ENCODE assay signal across 8 cellular contexts in genomic region chr4:87073570-87074470, GRCh38.
DNase-seq lines count a peak whose midpoint lies in the region; ATAC-seq and TF ChIP-seq lines count a peak whose summit lies in the region.

No MANE protein-coding gene starts in this region.

- H3K27ac ChIP-seq in C4-2B (peak overlapping the region; percentile 57), left lung (peak overlapping the region; percentile 51 to 57)

- H3K36me3 ChIP-seq in left lung: no peaks in the 10 kb centered on the region

- H3K27me3 ChIP-seq in left lung: no peaks in the 10 kb centered on the region

- TF ChIP-seq CTCF in C4-2B (conservative IDR thresholded peaks at IDR 0.05) (no peak), left lung (IDR thresholded peaks at IDR 0.05) (no peak)

- ATAC-seq in GM19351 (IDR thresholded peaks at IDR 0.05; ENCODE audit: unreplicated experiment): peak; percentile 91
- ATAC-seq in HG03457 (IDR thresholded peaks at IDR 0.05; ENCODE audit: unreplicated experiment): peak; percentile 84
- peak; percentile 55 for ATAC-seq in left lung

- intact Hi-C loops in left lung (cut with DNase I): no loop called here

- DNase-seq in RPMI7951 (ENCODE audit: low read depth) (peak; percentile 45), left lung (no peak), GDM1 (lab: John Stamatoyannopoulos, UW) (no peak)
- DNase-seq in activated naive CD8-positive, alpha-beta T cell treated with anti-CD3 and anti-CD28 coated beads, Interleukin-2, amount 50 U/mL, for 16 hours (ENCODE audit: low read depth, low spot score): peak; percentile 10
- DNase-seq in stimulated activated CD8-positive, alpha-beta memory T cell treated with anti-CD3 and anti-CD28 coated beads, Interleukin-7, amount 100 ng/mL, for 4 hours (ENCODE audit: low read depth in 2 of 2): peak; percentile 22 to 47

- no peak overlapping the region for H3K4me3 ChIP-seq in left lung

- H3K9me3 ChIP-seq in left lung: no peaks in the 10 kb centered on the region

- peaks cover 27 to 52% of the 10 kb centered on the region in 2 donors for H3K4me1 ChIP-seq in left lung

Comparison
In these comparisons a context has a peak if more than half of its experiments do, and no peak if none do; other contexts are left out.
1. DNase-seq: peak in RPMI7951 (single experiment), activated naive CD8-positive, alpha-beta T cell treated with anti-CD3 and anti-CD28 coated beads, Interleukin-2, amount 50 U/mL, for 16 hours (single experiment) and stimulated activated CD8-positive, alpha-beta memory T cell treated with anti-CD3 and anti-CD28 coated beads, Interleukin-7, amount 100 ng/mL, for 4 hours (2 of 2); none in left lung (0 of 2) and GDM1 (single experiment).
2. Peak in every context shown above with its lines, with median percentiles within 50 percentile points of each other: ATAC-seq.